Comparison of ENCODE assay signal across 8 cellular contexts in the genomic region with DNA sequence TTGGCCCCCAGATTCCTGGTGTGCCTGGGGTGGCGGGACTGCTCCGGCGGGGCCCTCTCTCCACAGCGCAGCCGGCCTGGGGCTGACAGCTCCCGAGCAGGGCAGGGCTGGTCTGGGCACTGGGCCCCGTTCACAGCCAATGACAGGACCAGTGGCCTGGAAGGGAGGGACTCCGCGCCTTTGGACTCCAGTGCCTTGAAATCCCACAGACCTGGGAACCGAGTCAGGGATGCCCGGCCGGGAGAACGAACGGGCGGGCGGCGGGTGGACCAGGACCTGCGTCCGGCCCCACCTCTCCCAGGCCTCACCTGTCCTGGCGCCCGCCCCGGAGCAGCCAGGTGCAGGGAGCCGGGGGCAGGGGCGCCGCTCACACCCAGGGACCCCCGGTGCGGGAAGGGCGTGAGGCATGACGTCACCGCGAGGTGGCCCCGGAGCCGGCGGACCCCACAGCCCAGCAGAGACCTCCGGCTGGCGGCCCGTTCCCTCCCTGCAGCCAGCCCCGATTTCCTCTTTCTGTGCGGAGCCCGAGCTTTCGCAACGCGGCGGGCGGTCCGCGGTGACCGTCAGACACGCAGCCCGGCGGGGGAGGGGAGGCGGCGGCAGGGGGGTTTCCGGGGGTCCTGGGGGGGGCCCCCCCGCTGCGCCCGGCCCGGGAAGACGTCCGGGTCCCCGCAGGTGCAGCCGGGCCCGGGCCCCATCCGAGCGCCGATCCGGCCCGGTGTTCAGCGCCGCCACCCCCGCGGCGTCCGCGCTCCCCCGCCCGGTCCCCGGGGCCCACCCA. TPM values are rescaled to one million over a fixed set of nuclear protein-coding genes. Genes with fewer than 3 reads are reported as not detected.
A peak's percentile ranks its signal among the peaks of the same experiment; 100 is the strongest.
DNase-seq lines count a peak whose midpoint lies in the region; ATAC-seq and TF ChIP-seq lines count a peak whose summit lies in the region.

No MANE protein-coding gene starts in this region.

- intact Hi-C loops in heart right ventricle (cut with DNase I) = loop anchor here in 2 of 10 donors (2.0 to 5.0 kb wide), 2 partner anchors 41 to 45 kb away; no protein-coding TSS in a partner anchor

- no peak overlapping the region for H3K27ac Mint-ChIP-seq in activated T-helper 17 cell treated with anti-CD3 and anti-CD28 coated beads, Interleukin-2, amount 50 U/mL, for 72 hours

- no peaks in the 10 kb centered on the region for H3K9me3 ChIP-seq in heart right ventricle
- H3K9me3 ChIP-seq in osteoblast (ENCODE audit: low read depth, low read length) = no peaks in the 10 kb centered on the region

- H3K27ac ChIP-seq in heart right ventricle (peak overlapping the region in 7 of 10 donors; percentile 33 to 91 (median 48)), osteoblast (ENCODE audit: low read depth, low read length) (no peak overlapping the region)

- TF ChIP-seq CTCF in heart right ventricle (IDR thresholded peaks at IDR 0.05) (no peak), osteoblast (IDR thresholded peaks at IDR 0.05; ENCODE audit: extremely low read depth, low read depth, low read length) (no peak)

- H3K4me1 ChIP-seq in heart right ventricle (peaks cover 4 to 39% (median 11%) of the 10 kb centered on the region in 9 donors), osteoblast (ENCODE audit: insufficient read depth, low read length) (no peaks in the 10 kb centered on the region)

- peaks cover 7% of the 10 kb centered on the region for H3K27me3 Mint-ChIP-seq in activated T-helper 17 cell treated with anti-CD3 and anti-CD28 coated beads, Interleukin-2, amount 50 U/mL, for 72 hours

- H3K36me3 ChIP-seq in heart right ventricle (no peaks in the 10 kb centered on the region), osteoblast (ENCODE audit: insufficient read depth, low read length) (no peaks in the 10 kb centered on the region)

- H2AFZ ChIP-seq in osteoblast (ENCODE audit: low read length) = no peak overlapping the region

- H3K4me3 ChIP-seq in heart right ventricle (peak overlapping the region; percentile 40 to 71 (median 60)), osteoblast (ENCODE audit: insufficient read depth, low read length) (peak overlapping the region; percentile 40)

- ATAC-seq in activated CD4-positive, CD25-positive, alpha-beta regulatory T cell treated with anti-CD3 and anti-CD28 coated beads, Interleukin-2, amount 50 U/mL, for 24 hours = peak; percentile 15 to 30
- ATAC-seq in HG03342 (IDR thresholded peaks at IDR 0.05; ENCODE audit: unreplicated experiment) (peak; percentile 17), heart right ventricle (peak; percentile 74 to 84 (median 75)), GM18520 (IDR thresholded peaks at IDR 0.05; ENCODE audit: unreplicated experiment) (no peak)
- ATAC-seq in activated T-helper 17 cell treated with anti-CD3 and anti-CD28 coated beads, Interleukin-2, amount 50 U/mL, for 72 hours (replicated peaks) = peak; percentile 10

- H3K9me3 Mint-ChIP-seq in activated T-helper 17 cell treated with anti-CD3 and anti-CD28 coated beads, Interleukin-2, amount 50 U/mL, for 72 hours = no peaks in the 10 kb centered on the region

- no peaks in the 10 kb centered on the region for H3K4me1 Mint-ChIP-seq in activated T-helper 17 cell treated with anti-CD3 and anti-CD28 coated beads, Interleukin-2, amount 50 U/mL, for 72 hours

- H3K79me2 ChIP-seq in osteoblast (ENCODE audit: insufficient read depth, low read length) = no peaks in the 10 kb centered on the region

- H3K4me3 Mint-ChIP-seq in activated T-helper 17 cell treated with anti-CD3 and anti-CD28 coated beads, Interleukin-2, amount 50 U/mL, for 72 hours = no peak overlapping the region

- DNase-seq in activated CD4-positive, CD25-positive, alpha-beta regulatory T cell (lab: John Stamatoyannopoulos, UW) = no peak
- peak; percentile 41 to 55 for DNase-seq in heart right ventricle
- DNase-seq in osteoblast (ENCODE audit: insufficient read length, low spot score, missing footprints) = peak; percentile 93
- DNase-seq in HUDEP-2 (lab: John Stamatoyannopoulos, UW; ENCODE audit: unreplicated experiment in 76 of 76) = no peak

- H3K27me3 ChIP-seq in heart right ventricle = peaks cover 0 to 38% (median 22%) of the 10 kb centered on the region in 7 donors
- H3K27me3 ChIP-seq in osteoblast (ENCODE audit: insufficient read depth, low read length) = peaks cover 41% of the 10 kb centered on the region

- WGBS in heart right ventricle, 2 donors = 2 to 3% methylated on average over 54 to 74 of the region's 78 CpGs

- peaks cover 11% of the 10 kb centered on the region for H3K36me3 Mint-ChIP-seq in activated T-helper 17 cell treated with anti-CD3 and anti-CD28 coated beads, Interleukin-2, amount 50 U/mL, for 72 hours (ENCODE audit: low read depth)

- no peaks in the 10 kb centered on the region for H4K20me1 ChIP-seq in osteoblast (ENCODE audit: insufficient read depth, low read length)

- H3K4me2 ChIP-seq in osteoblast (ENCODE audit: insufficient read depth, low read length) = no peak overlapping the region

RNA-seq across cellular contexts. Expression of a gene that starts 0.7 kb away (rescaled TPM):
- 10 to 100 TPM in 1 of 2 donors, 1 to 10 TPM in 1; 2.3 to 23.7 TPM for total RNA-seq in activated T-helper 17 cell treated with anti-CD3 and anti-CD28 coated beads, Interleukin-2, amount 50 U/mL, for 72 hours
- total RNA-seq in heart right ventricle (10 to 100 TPM in 5 of 10 donors, 1 to 10 TPM in 5; 5.2 to 14.9 (median 9.7) TPM), osteoblast (0.59 and 2.2 TPM in 2 replicates)
- 10 to 100 TPM in 1 of 2 donors, 1 to 10 TPM in 1; 2.3 to 13.5 TPM for polyA plus RNA-seq in heart right ventricle

RNA-seq across cellular contexts. Expression of a gene that starts 21.6 kb away (rescaled TPM):
- total RNA-seq in activated T-helper 17 cell treated with anti-CD3 and anti-CD28 coated beads, Interleukin-2, amount 50 U/mL, for 72 hours = 10 to 100 TPM; 13.7 to 20.8 TPM
- total RNA-seq in heart right ventricle = 1 to 10 TPM; 3.7 to 9.1 (median 6.1) TPM
- polyA plus RNA-seq in heart right ventricle = 1 to 10 TPM; 4.7 to 6.9 TPM
- total RNA-seq in osteoblast = 10.9 and 13.0 TPM in 2 replicates

RNA-seq across cellular contexts. Expression of a gene that starts 29.2 kb away (rescaled TPM):
- not detected for total RNA-seq in activated T-helper 17 cell treated with anti-CD3 and anti-CD28 coated beads, Interleukin-2, amount 50 U/mL, for 72 hours
- not detected for total RNA-seq in heart right ventricle
- polyA plus RNA-seq in heart right ventricle = not detected
- total RNA-seq in osteoblast = not detected in 2 replicates

Comparison
In these comparisons a context has a peak if more than half of its experiments do, and no peak if none do; other contexts are left out.
1. DNase-seq: peak in heart right ventricle (2 of 2) and osteoblast (single experiment); none in activated CD4-positive, CD25-positive, alpha-beta regulatory T cell (0 of 4) and HUDEP-2 (0 of 76).